Comparison of ENCODE assay signal across 8 cellular contexts in the genomic region with DNA sequence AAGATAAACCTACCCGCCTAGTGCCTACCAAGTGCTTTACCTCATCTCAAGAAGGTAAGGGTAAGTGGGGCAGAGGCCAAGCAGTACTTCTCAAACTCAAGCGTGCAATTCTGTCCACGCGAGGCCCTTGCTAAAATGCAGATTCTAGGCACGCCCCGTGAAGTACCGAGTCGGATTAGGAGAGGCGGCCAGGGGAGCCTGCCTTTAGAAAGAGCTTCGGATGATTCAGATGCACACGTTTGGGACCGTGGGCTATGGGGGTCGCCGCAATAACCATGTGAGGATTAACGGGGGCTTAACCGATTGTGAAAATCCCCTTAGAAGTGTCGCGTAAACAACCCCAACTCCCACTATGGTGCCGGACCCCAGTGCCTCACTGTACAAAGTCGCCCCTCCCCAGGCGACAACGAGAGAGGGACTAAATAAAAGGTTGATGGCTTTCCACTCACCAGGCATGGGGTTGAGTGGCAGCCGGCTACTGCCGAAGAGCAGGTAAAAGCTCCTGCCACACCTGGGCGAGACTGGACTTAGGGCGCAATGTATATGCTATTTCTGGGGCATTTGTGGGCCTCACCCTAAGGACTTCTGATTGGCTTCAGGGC. TPM values are rescaled to one million over a fixed set of nuclear protein-coding genes. Genes with fewer than 3 reads are reported as not detected.
DNase-seq lines count a peak whose midpoint lies in the region; ATAC-seq, FAIRE-seq and TF ChIP-seq lines count a peak whose summit lies in the region.

No MANE protein-coding gene starts in this region.

- DNase-seq in CD14-positive monocyte (ENCODE audit: low spot score): peak; percentile 43
- DNase-seq in head of caudate nucleus: peak in 30 of 42 donors; percentile 6 to 60 (median 38)
- peak in 1 of 2 donors; percentile 39 for DNase-seq in psoas muscle
- no peak for DNase-seq in GM19239 (ENCODE audit: insufficient read length, low spot score)
- no peak for DNase-seq in frontal cortex (ENCODE audit: low spot score in 2 of 2)

- H3K27ac Mint-ChIP-seq in CD14-positive monocyte: peak overlapping the region; percentile 85 to 97 (median 92)
- H3K27ac Mint-ChIP-seq in activated T-helper 17 cell treated with anti-CD3 and anti-CD28 coated beads, Interleukin-2, amount 50 U/mL, for 72 hours: peak overlapping the region; percentile 98

- peaks cover 14 to 15% of the 10 kb centered on the region in 2 donors for H3K36me3 Mint-ChIP-seq in CD14-positive monocyte
- H3K36me3 Mint-ChIP-seq in activated T-helper 17 cell treated with anti-CD3 and anti-CD28 coated beads, Interleukin-2, amount 50 U/mL, for 72 hours (ENCODE audit: low read depth): peaks cover 41% of the 10 kb centered on the region

- H3K36me3 ChIP-seq in HUES48 (ENCODE audit: control insufficient read depth, insufficient read depth, low read length) (peaks cover 8% of the 10 kb centered on the region; the same call in 1 of the 2 replicates), psoas muscle (ENCODE audit: insufficient read depth in 1 of 2, low read depth in 1 of 2) (peaks cover 0 to 12% of the 10 kb centered on the region in 2 donors)

- H3K27me3 ChIP-seq in HUES48 (ENCODE audit: control insufficient read depth, insufficient read depth, low read length) (no peaks in the 10 kb centered on the region), psoas muscle (ENCODE audit: insufficient read depth in 3 of 3, low read length in 2 of 3) (no peaks in the 10 kb centered on the region)

- no peaks in the 10 kb centered on the region for H3K27me3 Mint-ChIP-seq in CD14-positive monocyte (ENCODE audit: low read depth in 3 of 3)
- H3K27me3 Mint-ChIP-seq in activated T-helper 17 cell treated with anti-CD3 and anti-CD28 coated beads, Interleukin-2, amount 50 U/mL, for 72 hours: no peaks in the 10 kb centered on the region

- H3K9ac ChIP-seq in HUES48 (ENCODE audit: low read depth, low read length): peak overlapping the region; percentile 42

- H3K9me3 Mint-ChIP-seq in CD14-positive monocyte: no peaks in the 10 kb centered on the region
- no peaks in the 10 kb centered on the region for H3K9me3 Mint-ChIP-seq in activated T-helper 17 cell treated with anti-CD3 and anti-CD28 coated beads, Interleukin-2, amount 50 U/mL, for 72 hours

- intact Hi-C loops in CD14-positive monocyte (cut with micrococcal nuclease) (loop anchor here (1.0 to 10.0 kb wide), 5 partner anchors 49 to 231 kb away; a partner anchor contains a TSS), head of caudate nucleus (cut with DNase I) (no loop called here), psoas muscle (cut with DNase I) (loop anchor here in 1 of 2 donors (5.0 kb wide), 1 partner anchor 52 kb away; no protein-coding TSS in a partner anchor)

- H3K4me3 ChIP-seq in HUES48 (ENCODE audit: low read depth, low read length): peak overlapping the region; percentile 80
- H3K4me3 ChIP-seq in psoas muscle: peak overlapping the region; percentile 82

- ATAC-seq in activated T-helper 17 cell treated with anti-CD3 and anti-CD28 coated beads, Interleukin-2, amount 50 U/mL, for 72 hours (replicated peaks): no peak
- ATAC-seq in psoas muscle: peak in 2 of 4 donors; percentile 2 to 23
- no peak for ATAC-seq in GM21717 (IDR thresholded peaks at IDR 0.05; ENCODE audit: unreplicated experiment)

- FAIRE-seq in GM19239 (lab: Jason Lieb, UNC) (no peak), frontal cortex (lab: Jason Lieb, UNC) (no peak)

- TF ChIP-seq CTCF in CD14-positive monocyte (IDR thresholded peaks at IDR 0.05): no peak
- no peak for TF ChIP-seq CTCF in psoas muscle (IDR thresholded peaks at IDR 0.05)

- H3K4me1 Mint-ChIP-seq in CD14-positive monocyte: peaks cover 45% of the 10 kb centered on the region
- peaks cover 21% of the 10 kb centered on the region for H3K4me1 Mint-ChIP-seq in activated T-helper 17 cell treated with anti-CD3 and anti-CD28 coated beads, Interleukin-2, amount 50 U/mL, for 72 hours

- H3K4me3 Mint-ChIP-seq in CD14-positive monocyte: peak overlapping the region; percentile 91 to 95
- peak overlapping the region; percentile 98 for H3K4me3 Mint-ChIP-seq in activated T-helper 17 cell treated with anti-CD3 and anti-CD28 coated beads, Interleukin-2, amount 50 U/mL, for 72 hours

- H3K4me1 ChIP-seq in HUES48 (ENCODE audit: control insufficient read depth, insufficient read depth, low read length) (peaks cover 22% of the 10 kb centered on the region), psoas muscle (peaks cover 44% of the 10 kb centered on the region)

- no peaks in the 10 kb centered on the region for H3K9me3 ChIP-seq in HUES48 (ENCODE audit: control insufficient read depth, insufficient read depth, low read length)
- H3K9me3 ChIP-seq in psoas muscle: no peaks in the 10 kb centered on the region

- peak overlapping the region; percentile 77 for H3K27ac ChIP-seq in HUES48 (ENCODE audit: low read depth, low read length)
- H3K27ac ChIP-seq in psoas muscle: peak overlapping the region; percentile 93

- WGBS in psoas muscle, 3 donors: 0 to 1% (median 1%) methylated on average over 26 of the region's 26 CpGs

RNA-seq across cellular contexts. Expression of a gene that starts 0.7 kb away (rescaled TPM):
- polyA plus RNA-seq in CD14-positive monocyte (1 to 10 TPM; 3.1 to 6.8 TPM), psoas muscle (10 to 100 TPM in 1 of 3 donors, 1 to 10 TPM in 2; 6.2 to 10.2 (median 7.2) TPM)
- 10 to 100 TPM; 23.7 to 24.2 TPM for total RNA-seq in activated T-helper 17 cell treated with anti-CD3 and anti-CD28 coated beads, Interleukin-2, amount 50 U/mL, for 72 hours
- total RNA-seq in psoas muscle (10 to 100 TPM; 10.8 to 16.1 (median 12.8) TPM), frontal cortex (0.82 TPM)

RNA-seq across cellular contexts. Expression of a gene that starts 44.4 kb away (rescaled TPM):
- under 1 TPM in 1 of 2 donors, not detected in 1; 0.06 TPM for polyA plus RNA-seq in CD14-positive monocyte
- under 1 TPM in 1 of 2 donors, not detected in 1; 0.21 TPM for total RNA-seq in activated T-helper 17 cell treated with anti-CD3 and anti-CD28 coated beads, Interleukin-2, amount 50 U/mL, for 72 hours
- under 1 TPM in 1 of 4 donors, not detected in 3; 0.16 TPM for total RNA-seq in psoas muscle
- polyA plus RNA-seq in psoas muscle: under 1 TPM in 2 of 3 donors, not detected in 1; 0.04 to 0.27 TPM
- not detected for total RNA-seq in frontal cortex

RNA-seq across cellular contexts. Expression of a gene that starts 46.0 kb away (rescaled TPM):
- polyA plus RNA-seq in CD14-positive monocyte: 10 to 100 TPM; 29.7 to 34.2 TPM
- total RNA-seq in activated T-helper 17 cell treated with anti-CD3 and anti-CD28 coated beads, Interleukin-2, amount 50 U/mL, for 72 hours: 10 to 100 TPM; 18.0 to 33.7 TPM
- total RNA-seq in psoas muscle: 10 to 100 TPM; 28.2 to 42.3 (median 33.8) TPM
- polyA plus RNA-seq in psoas muscle: 10 to 100 TPM; 12.0 to 30.0 (median 12.8) TPM
- total RNA-seq in frontal cortex: 7.3 TPM

RNA-seq across cellular contexts. Expression of a gene that starts 54.3 kb away (rescaled TPM):
- polyA plus RNA-seq in CD14-positive monocyte (10 to 100 TPM; 13.2 to 14.5 TPM), psoas muscle (10 to 100 TPM; 10.7 to 18.8 (median 15.1) TPM)
- 10 to 100 TPM; 21.2 to 21.8 TPM for total RNA-seq in activated T-helper 17 cell treated with anti-CD3 and anti-CD28 coated beads, Interleukin-2, amount 50 U/mL, for 72 hours
- total RNA-seq in psoas muscle (10 to 100 TPM; 12.2 to 33.5 (median 19.5) TPM), frontal cortex (24.1 TPM)

Comparison
In these comparisons a context has a peak if more than half of its experiments do, and no peak if none do; other contexts are left out.
1. DNase-seq: peak in CD14-positive monocyte (single experiment) and head of caudate nucleus (30 of 42); none in GM19239 (single experiment) and frontal cortex (0 of 2).